Comparison of ENCODE assay signal across 7 cellular contexts in the genomic region with DNA sequence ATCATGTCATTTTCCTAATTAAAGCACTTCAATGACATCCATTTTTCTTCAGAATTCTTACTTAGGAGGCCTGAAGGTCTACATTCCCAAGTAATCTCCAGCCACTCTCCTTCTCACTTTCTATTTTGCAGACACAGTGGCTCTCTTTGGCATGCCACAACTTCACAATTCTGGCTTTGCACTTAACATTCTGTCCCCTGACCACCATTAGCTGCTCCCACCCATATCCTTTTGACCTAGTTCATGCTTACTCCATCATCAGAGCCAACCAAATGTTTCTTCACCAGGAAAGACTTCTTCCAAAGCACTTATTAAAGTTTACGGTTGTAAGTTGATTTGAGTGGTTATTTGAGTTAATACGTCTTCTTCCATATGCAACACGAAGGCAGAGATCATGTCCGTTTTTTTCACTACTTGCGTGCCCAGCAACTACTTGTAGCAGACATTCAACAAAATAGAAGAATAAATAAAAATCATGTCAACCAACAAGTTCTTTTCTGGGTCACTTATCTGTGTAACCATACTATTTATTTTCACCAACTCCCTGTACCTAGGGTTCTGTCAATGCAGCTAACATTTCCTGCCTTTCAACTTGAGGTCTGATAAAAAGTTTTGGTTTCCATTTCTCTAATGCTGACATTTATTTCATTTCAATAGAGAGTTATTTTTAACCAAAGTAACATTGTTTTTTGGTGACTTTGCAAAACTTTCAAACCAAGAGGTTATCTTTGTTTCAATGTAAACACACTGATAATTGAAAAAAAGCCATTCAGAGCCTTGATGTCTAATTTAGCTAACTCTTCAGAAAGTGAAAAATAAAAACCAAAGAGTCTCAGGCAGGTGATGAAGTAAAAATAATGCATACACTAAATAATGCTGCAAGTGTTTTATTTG. TPM values are rescaled to one million over a fixed set of nuclear protein-coding genes. Genes with fewer than 3 reads are reported as not detected.
DNase-seq lines count a peak whose midpoint lies in the region; ATAC-seq, FAIRE-seq and TF ChIP-seq lines count a peak whose summit lies in the region.

No MANE protein-coding gene starts in this region.

- H3K79me2 ChIP-seq in MM.1S (ENCODE audit: low read length), result no peaks in the 10 kb centered on the region

- H3K4me2 ChIP-seq in MM.1S (ENCODE audit: low read depth, low read length), result peak overlapping the region; percentile 79

- H3K4me3 ChIP-seq in MM.1S (ENCODE audit: low read length), result peak overlapping the region; percentile 32
- no peak overlapping the region for H3K4me3 ChIP-seq in pancreas
- H3K4me3 ChIP-seq in body of pancreas, result no peak overlapping the region

- peak overlapping the region; percentile 25 for H2AFZ ChIP-seq in MM.1S (ENCODE audit: low read length)

- TF ChIP-seq POLR2A in body of pancreas (IDR thresholded peaks at IDR 0.05), result no peak

- H3K9me3 ChIP-seq in MM.1S (replicated peaks; ENCODE audit: insufficient read depth, low read length) (no peaks in the 10 kb centered on the region), pancreas (no peaks in the 10 kb centered on the region), body of pancreas (no peaks in the 10 kb centered on the region)

- intact Hi-C loops in pancreas (cut with DNase I) (loop anchor here in 1 of 3 donors (10.0 kb wide), 1 partner anchor 100 kb away; no protein-coding TSS in a partner anchor), body of pancreas (cut with DNase I) (no loop called here)

- WGBS in pancreas, 2 donors, result 83 to 89% methylated on average over 5 of the region's 5 CpGs
- WGBS in body of pancreas, 2 donors, result 74 to 88% methylated on average over 5 of the region's 5 CpGs

- H3K27me3 ChIP-seq in MM.1S (replicated peaks; ENCODE audit: insufficient read depth, low read length), result no peaks in the 10 kb centered on the region
- no peaks in the 10 kb centered on the region for H3K27me3 ChIP-seq in pancreas
- H3K27me3 ChIP-seq in body of pancreas, result no peaks in the 10 kb centered on the region

- peaks cover 26% of the 10 kb centered on the region for H3F3A ChIP-seq in MM.1S (ENCODE audit: insufficient read depth, low read length)

- H3K9ac ChIP-seq in MM.1S (ENCODE audit: low read length), result peak overlapping the region; percentile 10; the same call in 1 of the 2 replicates

- H4K20me1 ChIP-seq in MM.1S (ENCODE audit: insufficient read depth, low read length), result no peaks in the 10 kb centered on the region

- no peaks in the 10 kb centered on the region for H3K9me2 ChIP-seq in MM.1S (replicated peaks; ENCODE audit: insufficient read depth, low read length)

- peak; percentile 49 for FAIRE-seq in pancreas (lab: Jason Lieb, UNC)

- H3K27ac ChIP-seq in MM.1S (ENCODE audit: low read length) (peak overlapping the region; percentile 74), pancreas (no peak overlapping the region), body of pancreas (no peak overlapping the region)

- TF ChIP-seq CTCF in MM.1S (IDR thresholded peaks at IDR 0.05; ENCODE audit: low read length), result no peak
- no peak for TF ChIP-seq CTCF in pancreas (IDR thresholded peaks at IDR 0.05)
- no peak for TF ChIP-seq CTCF in body of pancreas (IDR thresholded peaks at IDR 0.05)

- ATAC-seq in GM18873 (IDR thresholded peaks at IDR 0.05; ENCODE audit: low FRiP score, unreplicated experiment) (peak; percentile 70), HG02571 (IDR thresholded peaks at IDR 0.05; ENCODE audit: unreplicated experiment) (peak; percentile 78), pancreas (no peak), body of pancreas (no peak)

- H3K4me1 ChIP-seq in MM.1S (ENCODE audit: low read length) (peaks cover 51% of the 10 kb centered on the region), pancreas (peaks cover 0 to 17% (median 3%) of the 10 kb centered on the region in 3 donors), body of pancreas (peaks cover 9% of the 10 kb centered on the region)

- DNase-seq in MM.1S (peak; percentile 97), pancreas (no peak), body of pancreas (no peak), NOMO-1 treated with dmso at 0.1 percent for 144 hours (lab: John Stamatoyannopoulos, UW; ENCODE audit: unreplicated experiment) (no peak)
- DNase-seq in activated effector memory CD4-positive, alpha-beta T cell treated with Interleukin-2 at 50 U/mL for 16 hours, result no peak

- H3K36me3 ChIP-seq in MM.1S (replicated peaks; ENCODE audit: insufficient read depth, low read length) (no peaks in the 10 kb centered on the region), pancreas (no peaks in the 10 kb centered on the region), body of pancreas (replicated peaks in 1 of 2; ENCODE audit: insufficient read depth in 1 of 2, low read depth in 2 of 2) (no peaks in the 10 kb centered on the region)

RNA-seq across cellular contexts. Expression of a gene that starts 9.9 kb away (rescaled TPM):
- total RNA-seq in pancreas (10 to 100 TPM in 4 of 6 donors, 1 to 10 TPM in 2; 7.4 to 15.0 (median 10.3) TPM), body of pancreas (10 to 100 TPM; 12.5 to 13.2 TPM)
- polyA plus RNA-seq in pancreas, result 1 to 10 TPM; 6.0 to 8.7 TPM

Comparison
In these comparisons a context has a peak if more than half of its experiments do, and no peak if none do; other contexts are left out.
1. ATAC-seq: peak in GM18873 (single experiment) and HG02571 (single experiment); none in pancreas (0 of 4) and body of pancreas (single experiment).